ENCODE assay signal across 19 cellular contexts in the genomic region with DNA sequence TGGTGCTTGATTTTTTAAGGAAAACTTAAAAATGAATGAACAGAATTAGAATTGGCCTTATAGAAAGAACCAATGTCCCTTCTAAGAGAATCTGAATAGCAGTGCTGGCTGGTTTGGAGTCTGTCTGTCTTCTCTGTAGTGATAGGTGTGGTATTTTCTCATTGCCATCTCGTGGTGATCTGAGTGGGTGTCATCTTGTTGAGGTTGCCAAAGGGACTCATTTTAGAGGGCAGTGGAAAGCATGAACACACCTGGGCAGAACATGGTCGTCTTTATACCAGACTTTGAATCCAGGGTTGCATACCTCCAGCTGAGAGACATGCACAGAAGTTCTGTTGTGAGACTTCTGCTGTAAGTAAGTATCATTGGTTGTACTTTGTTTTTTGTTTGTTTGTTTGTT.
"Had no signal": no experiment of that assay in that cellular context is flagged by ENCODE, and none has a peak within 500 bp of the region (broad histone marks: within the 10 kb centered on the region; RNA-seq: fewer than 3 reads in every experiment).

No MANE protein-coding gene starts in this region.

- H3K4me2 ChIP-seq: hepatocyte, smooth muscle cell had no signal

- H3K4me3 ChIP-seq: dorsolateral prefrontal cortex, hepatocyte, lower lobe of right lung, ovary, smooth muscle cell, tibial nerve, uterus had no signal

- ATAC-seq: lower lobe of right lung; naive thymus-derived CD8-positive, alpha-beta T cell; sciatic nerve had no signal

- H3K4me3 Mint-ChIP-seq: activated CD4-positive, alpha-beta T cell treated with anti-CD3 and anti-CD28 coated beads, Interleukin-2, amount 10 ng/mL, durations not matched to agents 7 days and 5 days; brain had no signal

- DNase-seq: activated CD4-positive, alpha-beta T cell treated with anti-CD3 and anti-CD28 coated beads, Interleukin-2, amount 10 ng/mL, durations not matched to agents 7 days and 5 days; activated T-cell treated with anti-CD3 and anti-CD28 coated beads for 4 hours; anterior cingulate cortex; caudate nucleus; dorsolateral prefrontal cortex; foreskin fibroblast; islet precursor cell; lower lobe of right lung; naive thymus-derived CD8-positive, alpha-beta T cell; ovary; stimulated activated CD4-positive, alpha-beta T cell treated with anti-CD3 and anti-CD28 coated beads, Interleukin-4, amount 100 ng/mL, for 4 hours; stimulated activated naive CD4-positive, alpha-beta T cell treated with Interleukin-2 at 50 U/mL for 16 hours; uterus had no signal

- H3K9me3 ChIP-seq: lower lobe of right lung, ovary, tibial nerve, uterus had no signal

- H2AFZ ChIP-seq: hepatocyte had no signal

- H3K27me3 ChIP-seq: dorsolateral prefrontal cortex, hepatocyte, ovary, tibial nerve, uterus had no signal

- H3K27me3 Mint-ChIP-seq: activated CD4-positive, alpha-beta T cell treated with anti-CD3 and anti-CD28 coated beads, Interleukin-2, amount 10 ng/mL, durations not matched to agents 7 days and 5 days; brain; naive thymus-derived CD8-positive, alpha-beta T cell had no signal

- FAIRE-seq: colon had no signal

- H3K36me3 ChIP-seq: lower lobe of right lung, ovary, tibial nerve, uterus had no signal

- H3K27ac Mint-ChIP-seq: activated CD4-positive, alpha-beta T cell treated with anti-CD3 and anti-CD28 coated beads, Interleukin-2, amount 10 ng/mL, durations not matched to agents 7 days and 5 days; brain had no signal

- H3K9me3 Mint-ChIP-seq: activated CD4-positive, alpha-beta T cell treated with anti-CD3 and anti-CD28 coated beads, Interleukin-2, amount 10 ng/mL, durations not matched to agents 7 days and 5 days; naive thymus-derived CD8-positive, alpha-beta T cell had no signal

- H3K27ac ChIP-seq: dorsolateral prefrontal cortex, hepatocyte, lower lobe of right lung, ovary, tibial nerve, uterus had no signal
